ENCODE assay signal across 17 cellular contexts in genomic region chrX:119989905-119990408, GRCh38. TPM values are rescaled to one million over a fixed set of nuclear protein-coding genes. Genes with fewer than 3 reads are reported as not detected.
A peak's percentile ranks its signal among the peaks of the same experiment; 100 is the strongest.
DNase-seq lines count a peak whose midpoint lies in the region; ATAC-seq, FAIRE-seq and TF ChIP-seq lines count a peak whose summit lies in the region.
"Had no signal": no experiment of that assay in that cellular context is flagged by ENCODE, and none has a peak within 500 bp of the region (broad histone marks: within the 10 kb centered on the region; RNA-seq: fewer than 3 reads in every experiment).

No MANE protein-coding gene starts in this region.

- DNase-seq in A549 (ENCODE audit: low read depth in 1 of 2, low spot score in 1 of 2) (no peak), T-helper 17 cell (no peak), ecto neural progenitor cell (ENCODE audit: low spot score) (no peak), GM03348 (ENCODE audit: low spot score) (no peak), CD14-positive monocyte (ENCODE audit: low spot score) (no peak), WERI-Rb-1 (no peak)
- DNase-seq in CD4-positive, alpha-beta memory T cell = no peak
- DNase-seq: central memory CD4-positive, alpha-beta T cell; esophagus squamous epithelium; GOT3; NCI-H1694; PC-9; right lobe of liver; T1000; testis had no signal

- H3K4me1 Mint-ChIP-seq in CD4-positive, alpha-beta memory T cell = peaks cover 5 to 24% (median 16%) of the 10 kb centered on the region in 4 donors
- H3K4me1 Mint-ChIP-seq in T-helper 17 cell = peaks cover 6% of the 10 kb centered on the region
- peaks cover 20% of the 10 kb centered on the region for H3K4me1 Mint-ChIP-seq in CD14-positive monocyte

- no peak for TF ChIP-seq POLR2A in A549 (IDR thresholded peaks at IDR 0.05; ENCODE audit: low read length)

- TF ChIP-seq EP300 in A549 (IDR thresholded peaks at IDR 0.05) = no peak

- H3K36me3 Mint-ChIP-seq in CD4-positive, alpha-beta memory T cell = no peaks in the 10 kb centered on the region
- H3K36me3 Mint-ChIP-seq in T-helper 17 cell (ENCODE audit: low read depth) (no peaks in the 10 kb centered on the region), CD14-positive monocyte (peaks cover 0 to 1% of the 10 kb centered on the region in 2 donors)

- peak overlapping the region; percentile 97 for H3K4me2 ChIP-seq in A549
- H3K4me2 ChIP-seq: PC-9 had no signal

- no peak for FAIRE-seq in A549 (lab: Jason Lieb, UNC)

- H3K27ac ChIP-seq in A549 = no peak overlapping the region
- no peak overlapping the region for H3K27ac ChIP-seq in CD4-positive, alpha-beta memory T cell (ENCODE audit: low read depth, low read length)
- no peak overlapping the region for H3K27ac ChIP-seq in iPS-18a (ENCODE audit: low read length)
- no peak overlapping the region for H3K27ac ChIP-seq in WERI-Rb-1
- H3K27ac ChIP-seq: esophagus squamous epithelium, PC-9, right lobe of liver, testis had no signal

- no peaks in the 10 kb centered on the region for H3K27me3 ChIP-seq in CD4-positive, alpha-beta memory T cell (ENCODE audit: insufficient read depth, low read length)
- peaks cover 96% of the 10 kb centered on the region for H3K27me3 ChIP-seq in iPS-18a (ENCODE audit: control insufficient read depth, insufficient read depth, low read length)
- H3K27me3 ChIP-seq in WERI-Rb-1 (ENCODE audit: insufficient read depth, low read depth, severe bottlenecking) = peaks cover 29% of the 10 kb centered on the region
- H3K27me3 ChIP-seq: testis had no signal

- peaks cover 24 to 52% of the 10 kb centered on the region in 2 donors for H3K27me3 Mint-ChIP-seq in CD4-positive, alpha-beta memory T cell
- H3K27me3 Mint-ChIP-seq in T-helper 17 cell (peaks cover 55% of the 10 kb centered on the region), CD14-positive monocyte (ENCODE audit: low read depth in 3 of 3) (peaks cover 60 to 74% (median 71%) of the 10 kb centered on the region in 3 donors)

- H3K4me3 Mint-ChIP-seq in CD4-positive, alpha-beta memory T cell = peak overlapping the region in 5 of 8 donors; percentile 14 to 78 (median 62)
- peak overlapping the region; percentile 71 for H3K4me3 Mint-ChIP-seq in T-helper 17 cell
- H3K4me3 Mint-ChIP-seq in CD14-positive monocyte = peak overlapping the region in 1 of 2 donors; percentile 91

- no peaks in the 10 kb centered on the region for H3K36me3 ChIP-seq in CD4-positive, alpha-beta memory T cell (ENCODE audit: insufficient read depth, low read length)
- H3K36me3 ChIP-seq in iPS-18a (ENCODE audit: control insufficient read depth, low read depth, low read length) = no peaks in the 10 kb centered on the region
- no peaks in the 10 kb centered on the region for H3K36me3 ChIP-seq in WERI-Rb-1
- H3K36me3 ChIP-seq: esophagus squamous epithelium, right lobe of liver had no signal

- ATAC-seq in A549 (peak; percentile 46 to 64; a peak in 4 of 6 replicates), T-helper 17 cell (no peak)

- CTCF ChIA-PET in A549 (lab: Yijun Ruan, JAX) = interaction anchor here (2.7 kb wide), 1 partner anchor 10 kb away, joined by 8 read pairs; no protein-coding TSS in a partner anchor
- CTCF ChIA-PET in CD4-positive, alpha-beta memory T cell (lab: Charles Lee; ENCODE audit: partially characterized antibody) = interaction anchor here (2.5 kb wide), 1 partner anchor 10 kb away, joined by 7 read pairs; no protein-coding TSS in a partner anchor

- H3K9ac ChIP-seq in iPS-18a (ENCODE audit: low read length) = no peak overlapping the region

- intact Hi-C loops in CD4-positive, alpha-beta memory T cell (cut with micrococcal nuclease) = no loop called here
- intact Hi-C loops in CD14-positive monocyte (cut with micrococcal nuclease) = no loop called here

- peak overlapping the region; percentile 47; the same call in 1 of the 3 replicates for H3K4me3 ChIP-seq in A549
- no peak overlapping the region for H3K4me3 ChIP-seq in CD4-positive, alpha-beta memory T cell (ENCODE audit: low read length in 2 of 2)
- H3K4me3 ChIP-seq in iPS-18a (ENCODE audit: low read length) = peak overlapping the region; percentile 47
- no peak overlapping the region for H3K4me3 ChIP-seq in WERI-Rb-1 (ENCODE audit: low read depth, low read length)
- H3K4me3 ChIP-seq: mucosa of descending colon, PC-9 had no signal

- H3K9me3 Mint-ChIP-seq in CD4-positive, alpha-beta memory T cell = peaks cover 0 to 3% (median 0%) of the 10 kb centered on the region in 8 donors
- H3K9me3 Mint-ChIP-seq in CD14-positive monocyte = peaks cover 0 to 13% (median 4%) of the 10 kb centered on the region in 7 donors

- no peak overlapping the region for H3K27ac Mint-ChIP-seq in CD4-positive, alpha-beta memory T cell
- H3K27ac Mint-ChIP-seq in T-helper 17 cell (no peak overlapping the region), CD14-positive monocyte (no peak overlapping the region)

- TF ChIP-seq RAD21 in A549 (conservative IDR thresholded peaks at IDR 0.05 in 1 of 2, IDR thresholded peaks at IDR 0.05 in 1 of 2) = no peak

- no peaks in the 10 kb centered on the region; the same call in 2 of the 3 replicates for H3K9me3 ChIP-seq in A549
- no peaks in the 10 kb centered on the region for H3K9me3 ChIP-seq in CD4-positive, alpha-beta memory T cell (ENCODE audit: control insufficient read depth in 1 of 2, low read length in 2 of 2)
- H3K9me3 ChIP-seq in T-helper 17 cell (ENCODE audit: control insufficient read depth, low read length, poor library complexity, severe bottlenecking) = no peaks in the 10 kb centered on the region
- H3K9me3 ChIP-seq in iPS-18a (ENCODE audit: control insufficient read depth, low read depth, low read length) = peaks cover 7% of the 10 kb centered on the region
- no peaks in the 10 kb centered on the region for H3K9me3 ChIP-seq in WERI-Rb-1 (ENCODE audit: severe bottlenecking)
- H3K9me3 ChIP-seq: esophagus squamous epithelium, mucosa of descending colon, right lobe of liver, testis had no signal

- TF ChIP-seq CTCF in A549 (IDR thresholded peaks at IDR 0.05) (no peak), CD14-positive monocyte (IDR thresholded peaks at IDR 0.05) (no peak), WERI-Rb-1 (IDR thresholded peaks at IDR 0.05; ENCODE audit: low read depth, low read length) (no peak)

- H3K4me1 ChIP-seq in A549 (no peaks in the 10 kb centered on the region), iPS-18a (ENCODE audit: control insufficient read depth, low read depth, low read length) (peaks cover 4% of the 10 kb centered on the region)
- H3K4me1 ChIP-seq in CD4-positive, alpha-beta memory T cell (ENCODE audit: insufficient read depth, low read length) = peaks cover 13% of the 10 kb centered on the region
- H3K4me1 ChIP-seq: right lobe of liver, testis had no signal

- POLR2A ChIA-PET in A549 (lab: Yijun Ruan, JAX) = no interaction called here
- POLR2A ChIA-PET in CD4-positive, alpha-beta memory T cell (lab: Charles Lee; ENCODE audit: partially characterized antibody) = no interaction called here

- 24% methylated on average over 9 of the region's 10 CpGs for WGBS in A549 (ENCODE audit: missing lambda C conversion rate)

TF ChIP-seq in A549, 52 proteins besides CTCF, POLR2A, EP300 and RAD21:
- TF ChIP-seq HDAC2 (IDR thresholded peaks at IDR 0.05) (no peak), MAFK (IDR thresholded peaks at IDR 0.05; ENCODE audit: partially characterized antibody) (no peak), FOSL2 (IDR thresholded peaks at IDR 0.05) (no peak), FOSL2 (CRISPR knock-in tag; IDR thresholded peaks at IDR 0.05) (no peak), REST (IDR thresholded peaks at IDR 0.05) (no peak), KDM5A (IDR thresholded peaks at IDR 0.05) (no peak), USF2 (IDR thresholded peaks at IDR 0.05) (no peak), SREBF2 (IDR thresholded peaks at IDR 0.05) (no peak)

RNA-seq across cellular contexts. Expression of gene NKAP, which starts 46.4 kb away (rescaled TPM):
- polyA plus RNA-seq in A549 (2011; rRNA removed) (7.7 and 16.9 TPM in 2 replicates), A549 (2017; fragmentation: RNase III; extraction: RNeasy Plus Mini Kit Qiagen cat#74134 plus additional on column Dnase treatment) (5.9 to 6.6 TPM (median 6.3 TPM) in 3 replicates), CD14-positive monocyte (1 to 10 TPM; 2.0 to 2.9 TPM)
- polyA plus RNA-seq in A549 (2012; cell fraction: cytosol; rRNA removed) = 3.4 and 3.5 TPM in 2 replicates
- polyA plus RNA-seq in A549 (2012; cell fraction: nucleus; rRNA removed) = 2.5 and 3.0 TPM in 2 replicates
- polyA minus RNA-seq in A549 (2011; rRNA and poly(A)+ RNA removed) = 1.5 and 1.6 TPM in 2 replicates
- total RNA-seq in CD4-positive, alpha-beta memory T cell = 10 to 100 TPM; 15.1 to 15.9 TPM
- polyA plus RNA-seq in CD4-positive, alpha-beta memory T cell = 1 to 10 TPM; 1.4 to 5.1 TPM
- 10 to 100 TPM; 12.2 to 12.5 TPM for total RNA-seq in T-helper 17 cell

Comparison
In these comparisons a context has a peak if more than half of its experiments do, and no peak if none do; other contexts are left out.
1. H3K4me3 ChIP-seq: peak in A549 (single experiment) and iPS-18a (single experiment); none in CD4-positive, alpha-beta memory T cell (0 of 2) and WERI-Rb-1 (single experiment).